ENCODE assay signal across 12 cellular contexts in the genomic region with DNA sequence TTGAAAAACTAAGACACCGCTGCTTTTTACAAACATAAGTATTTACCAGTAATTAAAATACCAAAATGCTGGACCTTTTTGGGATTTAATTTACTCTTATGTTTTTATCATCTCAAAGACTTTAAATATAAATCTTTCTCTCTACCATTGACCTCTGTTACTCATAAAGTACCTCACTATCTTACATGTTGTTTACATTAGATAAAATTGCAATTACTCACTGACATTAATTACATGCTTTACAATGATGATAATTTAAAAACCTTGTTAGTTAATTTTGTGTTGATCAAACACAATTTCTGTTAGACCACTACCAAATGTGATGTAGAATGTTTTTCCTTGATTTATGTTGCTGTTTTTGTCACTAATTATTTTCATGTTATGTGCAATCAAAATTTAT.
"Had no signal": no experiment of that assay in that cellular context is flagged by ENCODE, and none has a peak within 500 bp of the region (broad histone marks: within the 10 kb centered on the region; RNA-seq: fewer than 3 reads in every experiment).

No MANE protein-coding gene starts in this region.

- DNase-seq: KBM-7, MV-4-11, NCI-H1048, NCI-H187, NCI-H2171, NCI-H226, NCI-H446, NCI-H524 treated with DMSO at 0.1 percent for 48 hours, Right ventricle myocardium superior, RPMI8226, SK-N-SH, SW 1271 had no signal
